ENCODE assay signal across 21 cellular contexts in the genomic region with DNA sequence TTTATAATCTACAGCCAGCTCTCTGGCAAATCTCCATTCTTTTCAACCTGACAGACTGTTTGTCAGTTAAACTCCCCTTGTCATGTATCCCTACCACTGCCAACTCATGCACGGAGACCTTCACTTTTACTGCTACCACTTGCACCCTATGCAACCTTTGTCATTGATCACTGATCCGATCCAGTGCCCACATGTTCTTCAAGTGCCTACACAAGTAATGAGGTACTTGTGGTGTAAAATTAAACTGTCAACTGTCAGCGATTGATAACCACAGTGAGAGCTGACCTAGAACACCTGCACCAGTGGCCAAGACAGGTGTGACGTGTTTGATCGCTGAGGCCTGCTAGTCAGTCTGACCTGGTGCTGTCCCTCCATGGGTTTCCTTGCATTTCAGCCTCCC. TPM values are rescaled to one million over a fixed set of nuclear protein-coding genes. Genes with fewer than 3 reads are reported as not detected.
DNase-seq lines count a peak whose midpoint lies in the region; ATAC-seq and TF ChIP-seq lines count a peak whose summit lies in the region.
"Had no signal": no experiment of that assay in that cellular context is flagged by ENCODE, and none has a peak within 500 bp of the region (broad histone marks: within the 10 kb centered on the region; RNA-seq: fewer than 3 reads in every experiment).

No MANE protein-coding gene starts in this region.

- H3K27ac ChIP-seq in BLaER1 treated with 17β-estradiol and CSF1 and Interleukin-3, amounts not matched to agents 10 nM and 100 nM = no peak overlapping the region

- H3K27me3 Mint-ChIP-seq in nephron progenitor cell (ENCODE audit: low read depth, poor library complexity) = peaks cover 36% of the 10 kb centered on the region

- no peak overlapping the region for H3K4me3 ChIP-seq in BLaER1 treated with 17β-estradiol and CSF1 and Interleukin-3, amounts not matched to agents 10 nM and 100 nM

- H3K4me2 ChIP-seq in BLaER1 treated with 17β-estradiol and CSF1 and Interleukin-3, amounts not matched to agents 10 nM and 100 nM = peak overlapping the region in 7 of 11 experiments; percentile 18 to 56 (median 35); a peak in 10 of 22 replicates

- no peaks in the 10 kb centered on the region for H3K9me3 Mint-ChIP-seq in nephron progenitor cell
- H3K9me3 Mint-ChIP-seq: CD4-positive, alpha-beta T cell; H9 had no signal

- H3K36me3 ChIP-seq in BLaER1 treated with 17β-estradiol and CSF1 and Interleukin-3, amounts not matched to agents 10 nM and 100 nM = no peaks in the 10 kb centered on the region

- peaks cover 0 to 63% (median 40%) of the 10 kb centered on the region in 10 experiments; a peak in 13 of 20 replicates for H3K4me1 ChIP-seq in BLaER1 treated with 17β-estradiol and CSF1 and Interleukin-3, amounts not matched to agents 10 nM and 100 nM

- no peak overlapping the region for H3K27ac Mint-ChIP-seq in nephron progenitor cell
- H3K27ac Mint-ChIP-seq: CD4-positive, alpha-beta T cell; H9 had no signal

- DNase-seq in NCI-H69 (lab: John Stamatoyannopoulos, UW) (peak; percentile 74), nephron progenitor cell (peak; percentile 31), A172 (ENCODE audit: low spot score) (no peak), AG08396 (ENCODE audit: low spot score) (no peak)
- no peak for DNase-seq in activated CD8-positive, alpha-beta memory T cell treated with anti-CD3 and anti-CD28 coated beads, Interleukin-2, amount 50 U/mL, for 4 hours
- DNase-seq: ACHN; Calu3; CD4-positive, alpha-beta T cell; H9; KBM-7; MV-4-11; NCI-H1694; NCI-H2171 treated with DMSO at 0.1 percent for 48 hours; NCI-H446 treated with DMSO at 0.1 percent for 48 hours; NK-92 treated with Interleukin-12 subunit alpha and Interleukin-12 subunit beta, amount 100 ng/mL, for 24 hours; OCI-M1; SHP77 treated with DMSO at 0.1 percent for 48 hours; T-helper 1 cell had no signal

- no peaks in the 10 kb centered on the region for H3K27me3 ChIP-seq in BLaER1 treated with 17β-estradiol and CSF1 and Interleukin-3, amounts not matched to agents 10 nM and 100 nM

- peak; percentile 32 for ATAC-seq in HG03432 (IDR thresholded peaks at IDR 0.05; ENCODE audit: unreplicated experiment)
- ATAC-seq: SK-N-SH treated with all-trans-retinoic acid at 6 μM for 48 hours had no signal

- no peaks in the 10 kb centered on the region for H3K36me3 Mint-ChIP-seq in nephron progenitor cell (ENCODE audit: low read depth)

- H3K9me3 ChIP-seq in BLaER1 treated with 17β-estradiol and CSF1 and Interleukin-3, amounts not matched to agents 10 nM and 100 nM (replicated peaks in 1 of 11) = no peaks in the 10 kb centered on the region

- peaks cover 19% of the 10 kb centered on the region for H3K4me1 Mint-ChIP-seq in nephron progenitor cell

- H3K9ac ChIP-seq in BLaER1 treated with 17β-estradiol and CSF1 and Interleukin-3, amounts not matched to agents 10 nM and 100 nM = no peak overlapping the region

- no peaks in the 10 kb centered on the region for H4K20me1 ChIP-seq in BLaER1 treated with 17β-estradiol and CSF1 and Interleukin-3, amounts not matched to agents 10 nM and 100 nM

- no peak overlapping the region for H3K4me3 Mint-ChIP-seq in nephron progenitor cell
- H3K4me3 Mint-ChIP-seq: CD4-positive, alpha-beta T cell; H9 had no signal

- no peak for TF ChIP-seq CTCF in nephron progenitor cell (IDR thresholded peaks at IDR 0.05)

RNA-seq across cellular contexts. Expression of gene MECOM, which starts 55.6 kb away (rescaled TPM):
- 8.0 and 19.1 TPM in 2 replicates for total RNA-seq in A172 (2014; rRNA removed; shearing (Covaris generic))
- total RNA-seq: CD4-positive, alpha-beta T cell had no signal

Comparison
In these comparisons a context has a peak if more than half of its experiments do, and no peak if none do; other contexts are left out.
1. DNase-seq: peak in NCI-H69 (single experiment) and nephron progenitor cell (single experiment); none in A172 (single experiment), activated CD8-positive, alpha-beta memory T cell treated with anti-CD3 and anti-CD28 coated beads, Interleukin-2, amount 50 U/mL, for 4 hours (single experiment) and AG08396 (single experiment).